ENCODE assay signal across 12 cellular contexts in genomic region chr2:239344857-239345216, GRCh38.
A peak's percentile ranks its signal among the peaks of the same experiment; 100 is the strongest.
DNase-seq lines count a peak whose midpoint lies in the region; ATAC-seq lines count a peak whose summit lies in the region.
"Had no signal": no experiment of that assay in that cellular context is flagged by ENCODE, and none has a peak within 500 bp of the region (broad histone marks: within the 10 kb centered on the region; RNA-seq: fewer than 3 reads in every experiment).

No MANE protein-coding gene starts in this region.

- peaks cover 43% of the 10 kb centered on the region for H3K36me3 ChIP-seq in KOPT-K1 (ENCODE audit: insufficient read depth, low read length)
- H3K36me3 ChIP-seq in muscle layer of colon (ENCODE audit: insufficient read depth, low read length): no peaks in the 10 kb centered on the region
- H3K36me3 ChIP-seq: thoracic aorta had no signal

- peak overlapping the region; percentile 24 for H3K27ac ChIP-seq in KOPT-K1 (ENCODE audit: low read depth, low read length, poor library complexity, severe bottlenecking)
- H3K27ac ChIP-seq in muscle layer of colon (ENCODE audit: low read depth, low read length): peak overlapping the region; percentile 66
- H3K27ac ChIP-seq: 22Rv1; BLaER1 treated with 17β-estradiol and CSF1 and Interleukin-3, amounts not matched to agents 10 nM and 100 nM; thoracic aorta had no signal

- H3K9ac ChIP-seq in muscle layer of colon (ENCODE audit: low read length): no peak overlapping the region
- H3K9ac ChIP-seq: BLaER1 treated with 17β-estradiol and CSF1 and Interleukin-3, amounts not matched to agents 10 nM and 100 nM had no signal

- H3K4me1 ChIP-seq in muscle layer of colon (ENCODE audit: insufficient read depth, low read length): peaks cover 59% of the 10 kb centered on the region

- H3K4me3 ChIP-seq in muscle layer of colon (ENCODE audit: low read depth in 1 of 2, low read length in 2 of 2): peak overlapping the region in 1 of 2 donors; percentile 59
- H3K4me3 ChIP-seq: BLaER1 treated with 17β-estradiol and CSF1 and Interleukin-3, amounts not matched to agents 10 nM and 100 nM; thoracic aorta had no signal

- DNase-seq in DMS 273 (lab: John Stamatoyannopoulos, UW; ENCODE audit: unreplicated experiment): peak; percentile 48
- no peak for DNase-seq in DMS 273 treated with DMSO at 0.1 percent for 48 hours (lab: John Stamatoyannopoulos, UW)
- peak; percentile 84 for DNase-seq in NCI-H510A (lab: John Stamatoyannopoulos, UW)
- DNase-seq in CD1c-positive myeloid dendritic cell (ENCODE audit: extremely low spot score): no peak
- DNase-seq: T-helper 1 cell had no signal

- no peaks in the 10 kb centered on the region for H3K27me3 ChIP-seq in muscle layer of colon (ENCODE audit: control insufficient read depth in 1 of 2, insufficient read depth in 2 of 2, low read length in 2 of 2)

- ATAC-seq in GM19463 (IDR thresholded peaks at IDR 0.05; ENCODE audit: unreplicated experiment): no peak
- no peak for ATAC-seq in HG02588 (IDR thresholded peaks at IDR 0.05; ENCODE audit: unreplicated experiment)

- H3K9me3 ChIP-seq in KOPT-K1 (ENCODE audit: insufficient read depth, low read length, poor library complexity, severe bottlenecking): no peaks in the 10 kb centered on the region
- no peaks in the 10 kb centered on the region for H3K9me3 ChIP-seq in muscle layer of colon (ENCODE audit: low read length)
- H3K9me3 ChIP-seq: thoracic aorta had no signal

Comparison
In these comparisons a context has a peak if more than half of its experiments do, and no peak if none do; other contexts are left out.
1. DNase-seq: peak in DMS 273 (single experiment) and NCI-H510A (single experiment); none in DMS 273 treated with DMSO at 0.1 percent for 48 hours (single experiment) and CD1c-positive myeloid dendritic cell (single experiment).